1 cellular context compared by ENCODE assay signal in genomic region chr10:4370376-4370775, GRCh38.
TF ChIP-seq lines count a peak whose summit lies in the region.

No MANE protein-coding gene starts in this region.

TF ChIP-seq in GM23338, 12 proteins besides CTCF, POLR2A, EP300 and RAD21 (continued from another document):
- TF ChIP-seq ZNF462 (CRISPR knock-in tag; IDR thresholded peaks at IDR 0.05) (no peak), CREB1 (CRISPR knock-in tag; IDR thresholded peaks at IDR 0.05; ENCODE audit: low read depth) (no peak), POLR2AphosphoS5 (IDR thresholded peaks at IDR 0.05; ENCODE audit: low read depth) (no peak), STAT1 (IDR thresholded peaks at IDR 0.05; ENCODE audit: unreplicated experiment) (no peak), ZNF114 (CRISPR knock-in tag; IDR thresholded peaks at IDR 0.05) (no peak), EZH2 (IDR thresholded peaks at IDR 0.05; ENCODE audit: low read depth, unreplicated experiment) (no peak), REST (IDR thresholded peaks at IDR 0.05; ENCODE audit: unreplicated experiment) (no peak)
